Comparison of ENCODE assay signal across 17 cellular contexts in genomic region chr5:67244345-67244793, GRCh38. TPM values are rescaled to one million over a fixed set of nuclear protein-coding genes. Genes with fewer than 3 reads are reported as not detected.
DNase-seq lines count a peak whose midpoint lies in the region; ATAC-seq and TF ChIP-seq lines count a peak whose summit lies in the region.
"Had no signal": no experiment of that assay in that cellular context is flagged by ENCODE, and none has a peak within 500 bp of the region (broad histone marks: within the 10 kb centered on the region; RNA-seq: fewer than 3 reads in every experiment).

No MANE protein-coding gene starts in this region.

- no peaks in the 10 kb centered on the region for H3K36me3 ChIP-seq in gastroesophageal sphincter
- H3K36me3 ChIP-seq: ovary, transverse colon had no signal

- H3K27me3 ChIP-seq in gastroesophageal sphincter = no peaks in the 10 kb centered on the region
- H3K27me3 ChIP-seq: ovary, transverse colon had no signal

- DNase-seq in NCI-H1417 (lab: John Stamatoyannopoulos, UW) (peak in 2 of 3 experiments; percentile 3 to 51), NCI-H1417 treated with DMSO at 0.1 percent for 48 hours (lab: John Stamatoyannopoulos, UW) (no peak), RPMI8226 (peak; percentile 48), pulmonary artery endothelial cell (ENCODE audit: low read depth, low spot score) (peak; percentile 89), HCEC 1CT (no peak), iPS-NIHi7 (ENCODE audit: extremely low spot score) (no peak)
- DNase-seq: activated CD4-positive, alpha-beta memory T cell treated with anti-CD3 and anti-CD28 coated beads for 36 hours; activated effector memory CD4-positive, alpha-beta T cell treated with Interleukin-2 at 50 U/mL for 16 hours; effector memory CD8-positive, alpha-beta T cell; mesendoderm; NCI-H2171; ovary; stimulated activated CD8-positive, alpha-beta memory T cell treated with anti-CD3 and anti-CD28 coated beads, Interleukin-4, amount 100 ng/mL, for 48 hours; transverse colon had no signal

- H3K9me3 ChIP-seq in gastroesophageal sphincter = no peaks in the 10 kb centered on the region
- H3K9me3 ChIP-seq: A549, ovary, transverse colon had no signal

- ATAC-seq in gastroesophageal sphincter (peak; percentile 42), HG03097 (IDR thresholded peaks at IDR 0.05; ENCODE audit: low FRiP score, unreplicated experiment) (no peak)
- ATAC-seq: A549; effector memory CD8-positive, alpha-beta T cell had no signal

- 77 to 80% methylated on average over 2 of the region's 3 CpGs for WGBS in gastroesophageal sphincter (ENCODE audit: low coverage in 1 of 2), 2 donors

- H3K4me1 ChIP-seq in gastroesophageal sphincter = peaks cover 8 to 65% (median 16%) of the 10 kb centered on the region in 3 donors
- H3K4me1 ChIP-seq: A549 had no signal

- TF ChIP-seq EP300 in gastroesophageal sphincter (IDR thresholded peaks at IDR 0.05) = no peak

- TF ChIP-seq POLR2A in gastroesophageal sphincter (IDR thresholded peaks at IDR 0.05) = no peak

- no peak for TF ChIP-seq CTCF in gastroesophageal sphincter (IDR thresholded peaks at IDR 0.05)

- peak overlapping the region; percentile 60 to 89 (median 74) for H3K27ac ChIP-seq in gastroesophageal sphincter
- H3K27ac ChIP-seq: A549, ovary had no signal

- H3K4me3 ChIP-seq in gastroesophageal sphincter = no peak overlapping the region
- H3K4me3 ChIP-seq: A549, ovary, transverse colon had no signal

RNA-seq across cellular contexts. Expression of gene CD180, which starts 47.8 kb away (rescaled TPM):
- total RNA-seq in gastroesophageal sphincter (1 to 10 TPM in 2 of 4 donors, under 1 TPM in 1, not detected in 1; 0.27 to 2.2 (median 1.2) TPM), pulmonary artery endothelial cell (not detected in 2 replicates)

Comparison
In these comparisons a context has a peak if more than half of its experiments do, and no peak if none do; other contexts are left out.
1. DNase-seq: peak in NCI-H1417 (2 of 3), RPMI8226 (single experiment) and pulmonary artery endothelial cell (single experiment); none in NCI-H1417 treated with DMSO at 0.1 percent for 48 hours (single experiment), HCEC 1CT (single experiment) and iPS-NIHi7 (single experiment).